ENCODE assay signal across 17 cellular contexts in genomic region chr18:245282-245847, GRCh38.
"Had no signal": no experiment of that assay in that cellular context is flagged by ENCODE, and none has a peak within 500 bp of the region (broad histone marks: within the 10 kb centered on the region; RNA-seq: fewer than 3 reads in every experiment).

No MANE protein-coding gene starts in this region.

- H3K4me1 Mint-ChIP-seq: activated CD4-positive, alpha-beta T cell treated with anti-CD3 and anti-CD28 coated beads for 36 hours; activated naive CD8-positive, alpha-beta T cell treated with anti-CD3 and anti-CD28 coated beads, Interleukin-2, amount 50 U/mL, for 24 hours; activated T-helper 17 cell treated with anti-CD3 and anti-CD28 coated beads, Interleukin-2, amount 50 U/mL, for 72 hours; WTC11 had no signal

- H3K9ac ChIP-seq: parathyroid adenoma had no signal

- H3K9me3 ChIP-seq: ascending aorta, breast epithelium, esophagus muscularis mucosa, thyroid gland had no signal

- H2AFZ ChIP-seq: parathyroid adenoma had no signal

- H3K4me3 ChIP-seq: ascending aorta, breast epithelium, esophagus muscularis mucosa, thyroid gland had no signal

- H3K27ac ChIP-seq: ascending aorta, breast epithelium, esophagus muscularis mucosa, parathyroid adenoma, thyroid gland had no signal

- H3K4me1 ChIP-seq: ascending aorta, breast epithelium, parathyroid adenoma, thyroid gland had no signal

- H3K27me3 Mint-ChIP-seq: activated CD4-positive, alpha-beta T cell treated with anti-CD3 and anti-CD28 coated beads for 36 hours; activated naive CD8-positive, alpha-beta T cell treated with anti-CD3 and anti-CD28 coated beads, Interleukin-2, amount 50 U/mL, for 24 hours; activated T-helper 17 cell treated with anti-CD3 and anti-CD28 coated beads, Interleukin-2, amount 50 U/mL, for 72 hours; natural killer cell treated with Interleukin-12 subunit alpha and Interleukin-12 subunit beta and Interleukin-15 and Interleukin-18, amount 100 ng/mL, for 72 hours; T-cell had no signal

- H3K79me2 ChIP-seq: parathyroid adenoma had no signal

- ATAC-seq: activated CD4-positive, alpha-beta T cell treated with anti-CD3 and anti-CD28 coated beads for 36 hours; activated naive CD8-positive, alpha-beta T cell treated with anti-CD3 and anti-CD28 coated beads, Interleukin-2, amount 50 U/mL, for 24 hours; activated T-helper 17 cell treated with anti-CD3 and anti-CD28 coated beads, Interleukin-2, amount 50 U/mL, for 72 hours; natural killer cell treated with Interleukin-12 subunit alpha and Interleukin-12 subunit beta and Interleukin-15 and Interleukin-18, amount 100 ng/mL, for 72 hours; T-cell; WTC11 had no signal

- H3K27ac Mint-ChIP-seq: activated CD4-positive, alpha-beta T cell treated with anti-CD3 and anti-CD28 coated beads for 36 hours; activated naive CD4-positive, alpha-beta T cell treated with anti-CD3 and anti-CD28 coated beads for 36 hours; activated naive CD8-positive, alpha-beta T cell treated with anti-CD3 and anti-CD28 coated beads, Interleukin-2, amount 50 U/mL, for 24 hours; activated T-helper 17 cell treated with anti-CD3 and anti-CD28 coated beads, Interleukin-2, amount 50 U/mL, for 72 hours; natural killer cell treated with Interleukin-12 subunit alpha and Interleukin-12 subunit beta and Interleukin-15 and Interleukin-18, amount 100 ng/mL, for 72 hours; T-cell; WTC11 had no signal

- H3K36me3 ChIP-seq: breast epithelium had no signal

- H3K9me3 Mint-ChIP-seq: activated naive CD4-positive, alpha-beta T cell treated with anti-CD3 and anti-CD28 coated beads for 36 hours; activated naive CD8-positive, alpha-beta T cell treated with anti-CD3 and anti-CD28 coated beads, Interleukin-2, amount 50 U/mL, for 24 hours; activated T-helper 17 cell treated with anti-CD3 and anti-CD28 coated beads, Interleukin-2, amount 50 U/mL, for 72 hours; natural killer cell treated with Interleukin-12 subunit alpha and Interleukin-12 subunit beta and Interleukin-15 and Interleukin-18, amount 100 ng/mL, for 72 hours; T-cell had no signal

- H3K4me3 Mint-ChIP-seq: activated CD4-positive, alpha-beta T cell treated with anti-CD3 and anti-CD28 coated beads for 36 hours; activated naive CD4-positive, alpha-beta T cell treated with anti-CD3 and anti-CD28 coated beads for 36 hours; activated naive CD8-positive, alpha-beta T cell treated with anti-CD3 and anti-CD28 coated beads, Interleukin-2, amount 50 U/mL, for 24 hours; activated T-helper 17 cell treated with anti-CD3 and anti-CD28 coated beads, Interleukin-2, amount 50 U/mL, for 72 hours; natural killer cell treated with Interleukin-12 subunit alpha and Interleukin-12 subunit beta and Interleukin-15 and Interleukin-18, amount 100 ng/mL, for 72 hours; T-cell; WTC11 had no signal

- H3K27me3 ChIP-seq: ascending aorta, breast epithelium, esophagus muscularis mucosa, thyroid gland had no signal

- DNase-seq: activated CD4-positive, alpha-beta T cell treated with anti-CD3 and anti-CD28 coated beads for 36 hours; activated CD4-positive, alpha-beta T cell treated with anti-CD3 and anti-CD28 coated beads, Interleukin-2, amount 50 U/mL, for 48 hours; activated naive CD4-positive, alpha-beta T cell treated with anti-CD3 and anti-CD28 coated beads for 36 hours; activated naive CD8-positive, alpha-beta T cell treated with anti-CD3 and anti-CD28 coated beads, Interleukin-2, amount 50 U/mL, for 24 hours; effector CD4-positive, alpha-beta T cell; stimulated activated CD4-positive, alpha-beta T cell treated with anti-CD3 and anti-CD28 coated beads, Interleukin-1b, Interleukin-23, amount 100 ng/mL, for 48 hours; stimulated activated CD8-positive, alpha-beta memory T cell treated with anti-CD3 and anti-CD28 coated beads, Interleukin-4, amount 100 ng/mL, for 48 hours; stimulated activated naive CD4-positive, alpha-beta T cell treated with Interleukin-2 at 50 U/mL for 16 hours; T-cell; thyroid gland had no signal
